In the genomic region with DNA sequence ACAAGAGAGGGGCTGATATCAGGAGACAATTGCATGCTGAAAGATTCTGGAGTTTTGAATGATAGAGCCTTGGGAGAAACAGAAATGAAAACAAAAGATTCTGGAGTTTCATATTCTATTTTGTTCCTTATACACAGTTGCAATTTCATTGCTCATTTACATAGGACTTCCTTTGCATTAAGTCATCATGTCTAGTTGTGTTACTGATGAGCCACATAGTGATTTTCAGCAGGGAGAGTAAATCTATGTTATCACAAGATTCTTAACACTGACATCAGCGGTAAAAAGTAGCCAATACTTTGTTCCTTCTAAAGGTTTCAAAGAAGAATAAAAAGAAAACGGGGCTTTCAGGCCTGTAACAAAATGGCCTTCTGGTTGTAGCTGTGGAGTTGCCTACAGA, we compare ENCODE assay signal across 10 cellular contexts. TPM values are rescaled to one million over a fixed set of nuclear protein-coding genes. Genes with fewer than 3 reads are reported as not detected.
DNase-seq lines count a peak whose midpoint lies in the region; ATAC-seq and TF ChIP-seq lines count a peak whose summit lies in the region.
"Had no signal": no experiment of that assay in that cellular context is flagged by ENCODE, and none has a peak within 500 bp of the region (broad histone marks: within the 10 kb centered on the region; RNA-seq: fewer than 3 reads in every experiment).

No MANE protein-coding gene starts in this region.

- H3K9me3 Mint-ChIP-seq in activated naive CD4-positive, alpha-beta T cell treated with anti-CD3 and anti-CD28 coated beads for 36 hours: no peaks in the 10 kb centered on the region
- no peaks in the 10 kb centered on the region for H3K9me3 Mint-ChIP-seq in activated naive CD8-positive, alpha-beta T cell treated with anti-CD3 and anti-CD28 coated beads for 36 hours

- H3K27ac ChIP-seq in testis (peak overlapping the region; percentile 55 to 72), aorta (ENCODE audit: low read depth in 1 of 2, low read length in 2 of 2) (no peak overlapping the region)
- H3K27ac ChIP-seq: C4-2B had no signal

- peak overlapping the region; percentile 66 for H3K27ac Mint-ChIP-seq in activated naive CD4-positive, alpha-beta T cell treated with anti-CD3 and anti-CD28 coated beads for 36 hours
- H3K27ac Mint-ChIP-seq in activated naive CD8-positive, alpha-beta T cell treated with anti-CD3 and anti-CD28 coated beads for 36 hours: peak overlapping the region; percentile 87

- ATAC-seq in HG03108 (IDR thresholded peaks at IDR 0.05; ENCODE audit: unreplicated experiment) (peak; percentile 58), aorta (ENCODE audit: low FRiP score) (no peak)

- peaks cover 66% of the 10 kb centered on the region for H3K4me1 Mint-ChIP-seq in activated naive CD4-positive, alpha-beta T cell treated with anti-CD3 and anti-CD28 coated beads for 36 hours (ENCODE audit: low read depth)
- peaks cover 63% of the 10 kb centered on the region for H3K4me1 Mint-ChIP-seq in activated naive CD8-positive, alpha-beta T cell treated with anti-CD3 and anti-CD28 coated beads for 36 hours

- H3K36me3 Mint-ChIP-seq in activated naive CD4-positive, alpha-beta T cell treated with anti-CD3 and anti-CD28 coated beads for 36 hours (ENCODE audit: low read depth): no peaks in the 10 kb centered on the region
- H3K36me3 Mint-ChIP-seq in activated naive CD8-positive, alpha-beta T cell treated with anti-CD3 and anti-CD28 coated beads for 36 hours: peaks cover 5% of the 10 kb centered on the region

- in situ Hi-C loops in HAP-1 (cut with MboI; ENCODE audit: low sequenced_read_pairs): no loop called here

- TF ChIP-seq CTCF in testis (IDR thresholded peaks at IDR 0.05): no peak

- no peak for TF ChIP-seq POLR2A in testis (IDR thresholded peaks at IDR 0.05)

- peak overlapping the region; percentile 33 for H3K4me3 Mint-ChIP-seq in activated naive CD4-positive, alpha-beta T cell treated with anti-CD3 and anti-CD28 coated beads for 36 hours
- H3K4me3 Mint-ChIP-seq in activated naive CD8-positive, alpha-beta T cell treated with anti-CD3 and anti-CD28 coated beads for 36 hours: peak overlapping the region; percentile 65

- intact Hi-C loops in activated naive CD4-positive, alpha-beta T cell treated with anti-CD3 and anti-CD28 coated beads for 36 hours (cut with micrococcal nuclease): loop anchor here (1.0 kb wide), 2 partner anchors 55 to 60 kb away; no protein-coding TSS in a partner anchor
- intact Hi-C loops in testis (cut with DNase I; ENCODE audit: low total_unique reads): no loop called here
- intact Hi-C loops in aorta (cut with DNase I): loop anchor here in 1 of 2 donors (5.0 kb wide), 2 partner anchors 46 to 64 kb away; no protein-coding TSS in a partner anchor

- H3K9me3 ChIP-seq in testis: no peaks in the 10 kb centered on the region
- H3K9me3 ChIP-seq in HAP-1: no peaks in the 10 kb centered on the region
- H3K9me3 ChIP-seq in aorta (ENCODE audit: control insufficient read depth, low read length): no peaks in the 10 kb centered on the region
- H3K9me3 ChIP-seq: thoracic aorta had no signal

- no peak overlapping the region for H3K4me3 ChIP-seq in testis
- H3K4me3 ChIP-seq in HAP-1: no peak overlapping the region
- H3K4me3 ChIP-seq in aorta (ENCODE audit: low read length in 2 of 2): no peak overlapping the region
- H3K4me3 ChIP-seq: thoracic aorta had no signal

- H3K27me3 ChIP-seq in testis (no peaks in the 10 kb centered on the region), HAP-1 (ENCODE audit: low read depth) (no peaks in the 10 kb centered on the region), aorta (ENCODE audit: control insufficient read depth in 1 of 2, insufficient read depth in 2 of 2, low read length in 1 of 2) (no peaks in the 10 kb centered on the region)

- H3K4me1 ChIP-seq in testis: peaks cover 52% of the 10 kb centered on the region
- H3K4me1 ChIP-seq in HAP-1: peaks cover 19% of the 10 kb centered on the region
- H3K4me1 ChIP-seq in aorta (ENCODE audit: control insufficient read depth in 1 of 2, insufficient read depth in 2 of 2, low read length in 2 of 2): no peaks in the 10 kb centered on the region

- no peaks in the 10 kb centered on the region for H3K27me3 Mint-ChIP-seq in activated naive CD4-positive, alpha-beta T cell treated with anti-CD3 and anti-CD28 coated beads for 36 hours (ENCODE audit: low read depth)
- H3K27me3 Mint-ChIP-seq in activated naive CD8-positive, alpha-beta T cell treated with anti-CD3 and anti-CD28 coated beads for 36 hours: no peaks in the 10 kb centered on the region

- WGBS in testis, 2 donors: 52 to 59% methylated on average over 2 of the region's 2 CpGs
- WGBS in aorta, 2 donors: 69 to 70% methylated on average over 2 of the region's 2 CpGs

- CTCF ChIA-PET in activated naive CD4-positive, alpha-beta T cell treated with anti-CD3 and anti-CD28 coated beads for 36 hours (lab: Charles Lee): interaction anchor here (0.6 kb wide), 1 partner anchor 416 kb away, joined by 3 read pairs; no protein-coding TSS in a partner anchor

- no peak for DNase-seq in activated naive CD4-positive, alpha-beta T cell treated with anti-CD3 and anti-CD28 coated beads for 36 hours
- DNase-seq in activated naive CD4-positive, alpha-beta T cell (lab: John Stamatoyannopoulos, UW): no peak
- DNase-seq in activated naive CD8-positive, alpha-beta T cell treated with anti-CD3 and anti-CD28 coated beads for 36 hours: no peak
- DNase-seq in testis (no peak), HAP-1 (ENCODE audit: low spot score in 2 of 2) (no peak), nucleus accumbens (lab: John Stamatoyannopoulos, UW) (no peak), aorta (no peak)

- H3K36me3 ChIP-seq in testis (ENCODE audit: low read depth, missing control alignments): no peaks in the 10 kb centered on the region
- no peaks in the 10 kb centered on the region for H3K36me3 ChIP-seq in HAP-1 (replicated peaks)
- no peaks in the 10 kb centered on the region for H3K36me3 ChIP-seq in aorta (ENCODE audit: control insufficient read depth in 1 of 2, insufficient read depth in 2 of 2, low read length in 1 of 2)
- H3K36me3 ChIP-seq: thoracic aorta had no signal

RNA-seq across cellular contexts. Expression of gene ADAM17, which starts 7.1 kb away (rescaled TPM):
- total RNA-seq in activated naive CD4-positive, alpha-beta T cell treated with anti-CD3 and anti-CD28 coated beads for 36 hours: 10 to 100 TPM; 10.5 to 11.0 TPM
- 10 to 100 TPM; 13.4 to 14.5 TPM for total RNA-seq in activated naive CD8-positive, alpha-beta T cell treated with anti-CD3 and anti-CD28 coated beads for 36 hours
- 10 to 100 TPM; 61.6 to 66.9 TPM for total RNA-seq in testis
- 37.0 TPM for polyA plus RNA-seq in testis (ENCODE audit: insufficient read depth, low read depth, low replicate concordance)
- total RNA-seq in aorta: 10 to 100 TPM; 42.7 to 47.0 TPM
- polyA plus RNA-seq in aorta: 10 to 100 TPM in 1 of 2 donors, 1 to 10 TPM in 1; 5.4 to 10.9 TPM

Comparison
In these comparisons a context has a peak if more than half of its experiments do, and no peak if none do; other contexts are left out.
1. H3K27ac ChIP-seq: peak in testis (2 of 2); none in aorta (0 of 2).